In the genomic region with DNA sequence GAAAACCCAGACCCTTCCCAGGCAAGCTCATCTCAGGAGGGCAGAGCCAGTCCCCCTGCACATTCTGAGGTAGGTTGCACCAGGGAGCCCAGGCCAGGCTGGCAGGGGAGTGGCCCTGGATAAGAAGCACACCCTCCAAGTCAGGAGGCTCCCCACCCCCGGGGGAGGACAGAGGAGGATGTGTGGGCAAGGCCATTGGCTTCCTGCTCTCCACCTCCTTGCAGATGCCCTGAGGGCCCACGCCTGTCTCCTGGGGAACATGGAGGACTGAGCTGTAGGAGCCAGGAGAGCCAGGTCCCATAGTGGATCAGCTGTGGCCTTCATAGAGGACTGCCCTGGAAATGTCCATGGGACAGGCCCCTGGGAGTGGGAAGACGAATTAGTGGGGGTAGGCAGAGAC, we compare ENCODE assay signal across 20 cellular contexts.
"Had no signal": no experiment of that assay in that cellular context is flagged by ENCODE, and none has a peak within 500 bp of the region (broad histone marks: within the 10 kb centered on the region; RNA-seq: fewer than 3 reads in every experiment).

No MANE protein-coding gene starts in this region.

- H3K4me1 ChIP-seq: breast epithelium, right lobe of liver had no signal

- H3K4me3 ChIP-seq: breast epithelium, right lobe of liver, smooth muscle cell, stomach had no signal

- H3K27ac ChIP-seq: breast epithelium, right lobe of liver, stomach had no signal

- ATAC-seq: activated T-cell treated with anti-CD3 and anti-CD28 coated beads, Interleukin-2, amount 50 U/mL, for 4 hours; left ventricle myocardium superior; natural killer cell had no signal

- H3K9me3 ChIP-seq: right lobe of liver had no signal

- DNase-seq: activated CD4-positive, alpha-beta T cell treated with anti-CD3 and anti-CD28 coated beads for 4 hours; activated CD4-positive, alpha-beta T cell treated with anti-CD3 and anti-CD28 coated beads, Interleukin-2, amount 50 U/mL, for 48 hours; activated CD4-positive, CD25-positive, alpha-beta regulatory T cell; activated CD8-positive, alpha-beta memory T cell treated with anti-CD3 and anti-CD28 coated beads, Interleukin-2, amount 50 U/mL, for 48 hours; activated naive CD4-positive, alpha-beta T cell treated with anti-CD3 and anti-CD28 coated beads for 36 hours; activated T-cell treated with anti-CD3 and anti-CD28 coated beads, Interleukin-2, amount 50 U/mL, for 4 hours; amniotic stem cell; effector CD8-positive, alpha-beta T cell; foreskin melanocyte; hippocampal formation; left ventricle myocardium superior; mammary epithelial cell; midbrain; natural killer cell; stimulated activated CD4-positive, alpha-beta T cell treated with anti-CD3 and anti-CD28 coated beads, Interleukin-15, amount 100 ng/mL, for 24 hours; stomach; T-helper 1 cell had no signal

- H3K36me3 ChIP-seq: breast epithelium, right lobe of liver, stomach had no signal
